2 cellular contexts compared by ENCODE assay signal in genomic region chr11:47336595-47336994, GRCh38.
TF ChIP-seq lines count a peak whose summit lies in the region.

No MANE protein-coding gene starts in this region.

TF ChIP-seq in HepG2, 621 proteins besides CTCF, POLR2A, EP300 and RAD21:
- no peak for TF ChIP-seq ETV5 (CRISPR knock-in tag; IDR thresholded peaks at IDR 0.05; ENCODE audit: borderline replicate concordance)
- peak; percentile 60 for TF ChIP-seq ZNF629 (CRISPR knock-in tag; conservative IDR thresholded peaks at IDR 0.05)

TF ChIP-seq in K562, 482 proteins besides CTCF, POLR2A, EP300 and RAD21:
- TF ChIP-seq BCOR (IDR thresholded peaks at IDR 0.05): 0 out of 2 replicates have a peak, but pooled peaks have one; percentile 47
- no peak for TF ChIP-seq ZNF280B (CRISPR knock-in tag; IDR thresholded peaks at IDR 0.05)
- TF ChIP-seq RBM25 (IDR thresholded peaks at IDR 0.05; ENCODE audit: low read depth, low read length, severe bottlenecking): peak; percentile 65
- no peak for TF ChIP-seq TOE1 (IDR thresholded peaks at IDR 0.05; ENCODE audit: borderline replicate concordance)
- TF ChIP-seq TOE1 (CRISPR knock-in tag; IDR thresholded peaks at IDR 0.05; ENCODE audit: borderline replicate concordance, low read depth): 0 out of 2 replicates have a peak, but pooled peaks have one; percentile 37
